In the genomic region with DNA sequence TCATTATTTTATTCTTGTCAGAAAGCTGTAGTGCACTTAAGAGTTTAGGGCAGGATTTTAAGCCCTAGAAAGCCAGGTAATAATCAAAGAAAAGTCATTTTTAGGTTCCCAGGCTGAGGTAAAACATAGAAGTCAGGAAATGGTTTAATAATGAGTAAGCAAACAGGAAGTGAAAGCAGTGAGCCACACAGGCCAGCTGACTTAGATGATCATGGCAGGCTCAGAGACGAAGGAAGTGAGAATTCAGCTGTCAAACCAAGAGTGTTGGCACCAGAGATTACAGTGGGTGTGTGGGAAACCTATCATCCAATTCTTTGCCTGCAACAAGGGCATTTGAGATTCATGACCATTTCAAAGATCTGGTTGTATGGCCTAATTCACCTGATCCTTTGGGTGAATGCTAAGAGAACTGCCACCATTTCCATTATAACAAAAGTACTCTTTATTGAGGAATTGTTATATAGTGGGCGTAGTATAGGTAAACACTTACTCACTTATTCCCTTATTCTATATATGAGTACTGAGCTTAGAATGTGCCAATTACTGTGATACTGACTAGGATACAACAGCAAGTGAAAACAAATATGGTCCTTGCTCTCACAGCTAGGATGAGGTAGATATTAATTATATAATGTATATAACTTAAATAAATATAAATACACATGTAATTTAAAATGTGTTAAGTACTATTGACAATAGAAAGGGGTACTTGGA, we compare ENCODE assay signal across 9 cellular contexts.
A peak's percentile ranks its signal among the peaks of the same experiment; 100 is the strongest.
DNase-seq lines count a peak whose midpoint lies in the region; ATAC-seq and TF ChIP-seq lines count a peak whose summit lies in the region.
"Had no signal": no experiment of that assay in that cellular context is flagged by ENCODE, and none has a peak within 500 bp of the region (broad histone marks: within the 10 kb centered on the region; RNA-seq: fewer than 3 reads in every experiment).

No MANE protein-coding gene starts in this region.

- H3K36me3 Mint-ChIP-seq in stimulated activated naive CD8-positive, alpha-beta T cell treated with anti-CD3 and anti-CD28 coated beads, Interleukin-15, Interleukin-2, amounts not matched to agents 100 ng/mL and 50 ng/mL, for 24 hours (ENCODE audit: low read depth), result no peaks in the 10 kb centered on the region

- peak; percentile 100 for ATAC-seq in GM18873 (IDR thresholded peaks at IDR 0.05; ENCODE audit: low FRiP score, unreplicated experiment)
- ATAC-seq in HG03045 (IDR thresholded peaks at IDR 0.05; ENCODE audit: unreplicated experiment), result peak; percentile 100
- peak; percentile 94 for ATAC-seq in PC-3
- ATAC-seq in left lung, result peak; percentile 77

- H3K27me3 ChIP-seq in A673 (replicated peaks; ENCODE audit: insufficient read depth, low read depth, low read length, poor library complexity) (no peaks in the 10 kb centered on the region), PC-3 (ENCODE audit: low read length) (no peaks in the 10 kb centered on the region), left lung (no peaks in the 10 kb centered on the region)

- no peaks in the 10 kb centered on the region for H3K9me3 ChIP-seq in A673 (ENCODE audit: low read depth, low read length, poor library complexity, severe bottlenecking)
- H3K9me3 ChIP-seq in PC-3 (ENCODE audit: low read length), result no peaks in the 10 kb centered on the region
- H3K9me3 ChIP-seq in left lung, result peaks cover 0 to 5% of the 10 kb centered on the region in 2 donors

- H3K4me3 Mint-ChIP-seq in stimulated activated naive CD8-positive, alpha-beta T cell treated with anti-CD3 and anti-CD28 coated beads, Interleukin-15, Interleukin-2, amounts not matched to agents 100 ng/mL and 50 ng/mL, for 24 hours, result no peak overlapping the region
- H3K4me3 Mint-ChIP-seq: brain had no signal

- CTCF ChIA-PET in A673 (lab: Charles Lee), result no interaction called here
- CTCF ChIA-PET in PC-3 (lab: Charles Lee), result interaction anchor here (0.8 kb wide), 1 partner anchor 109 kb away, joined by 3 read pairs; no protein-coding TSS in a partner anchor

- no peaks in the 10 kb centered on the region for H4K20me1 ChIP-seq in PC-3 (ENCODE audit: low read length)

- no peaks in the 10 kb centered on the region for H3K36me3 ChIP-seq in A673 (ENCODE audit: insufficient read depth, low read length, poor library complexity, severe bottlenecking)
- H3K36me3 ChIP-seq in PC-3 (ENCODE audit: low read depth, low read length), result no peaks in the 10 kb centered on the region
- H3K36me3 ChIP-seq in left lung, result no peaks in the 10 kb centered on the region

- TF ChIP-seq CTCF in A673 (conservative IDR thresholded peaks at IDR 0.05; ENCODE audit: low read depth, low read length) (no peak), PC-3 (conservative IDR thresholded peaks at IDR 0.05; ENCODE audit: low read depth, low read length) (no peak), left lung (IDR thresholded peaks at IDR 0.05) (no peak)

- H3F3A ChIP-seq in PC-3 (ENCODE audit: low read length, unreplicated experiment), result no peaks in the 10 kb centered on the region

- peaks cover 9% of the 10 kb centered on the region for H3K4me1 ChIP-seq in A673 (ENCODE audit: insufficient read depth, low read length, poor library complexity, severe bottlenecking)
- peaks cover 9% of the 10 kb centered on the region for H3K4me1 ChIP-seq in PC-3 (ENCODE audit: insufficient read depth, low read length)
- peaks cover 0 to 11% of the 10 kb centered on the region in 2 donors for H3K4me1 ChIP-seq in left lung

- peaks cover 8% of the 10 kb centered on the region for H3K9me3 Mint-ChIP-seq in stimulated activated naive CD8-positive, alpha-beta T cell treated with anti-CD3 and anti-CD28 coated beads, Interleukin-15, Interleukin-2, amounts not matched to agents 100 ng/mL and 50 ng/mL, for 24 hours

- H3K9me2 ChIP-seq in PC-3 (replicated peaks; ENCODE audit: low read length), result no peaks in the 10 kb centered on the region

- H3K9ac ChIP-seq in PC-3 (ENCODE audit: low read length), result peak overlapping the region; percentile 27

- no peaks in the 10 kb centered on the region for H3K79me2 ChIP-seq in PC-3 (ENCODE audit: low read length)

- peak overlapping the region; percentile 51 for H3K4me2 ChIP-seq in PC-3 (ENCODE audit: low read length)

- peak; percentile 78 for DNase-seq in A673 (ENCODE audit: low spot score)
- peak; percentile 59 for DNase-seq in PC-3
- peak; percentile 33 for DNase-seq in activated naive CD4-positive, alpha-beta T cell treated with Interleukin-2 at 50 U/mL for 16 hours
- peak in 1 of 2 donors; percentile 39 for DNase-seq in left lung
- DNase-seq in iPS-NIHi11 (ENCODE audit: low spot score), result no peak

- intact Hi-C loops in A673 (cut with micrococcal nuclease; ENCODE audit: unreplicated experiment), result no loop called here
- intact Hi-C loops in PC-3 (cut with micrococcal nuclease), result no loop called here
- intact Hi-C loops in left lung (cut with DNase I), result no loop called here

- peaks cover 20% of the 10 kb centered on the region for H3K4me1 Mint-ChIP-seq in stimulated activated naive CD8-positive, alpha-beta T cell treated with anti-CD3 and anti-CD28 coated beads, Interleukin-15, Interleukin-2, amounts not matched to agents 100 ng/mL and 50 ng/mL, for 24 hours (ENCODE audit: low read depth)

- peak overlapping the region; percentile 71 for H3K27ac Mint-ChIP-seq in stimulated activated naive CD8-positive, alpha-beta T cell treated with anti-CD3 and anti-CD28 coated beads, Interleukin-15, Interleukin-2, amounts not matched to agents 100 ng/mL and 50 ng/mL, for 24 hours

- H3K4me3 ChIP-seq in A673 (ENCODE audit: low read depth, low read length, poor library complexity, severe bottlenecking) (no peak overlapping the region), PC-3 (ENCODE audit: low read length) (no peak overlapping the region), left lung (no peak overlapping the region)

- POLR2A ChIA-PET in A673 (lab: Charles Lee; ENCODE audit: low non-redundant PET), result no interaction called here
- POLR2A ChIA-PET in PC-3 (lab: Charles Lee; ENCODE audit: unreplicated experiment), result no interaction called here

- no peak overlapping the region for H3K27ac ChIP-seq in A673 (ENCODE audit: low read depth, low read length, poor library complexity, severe bottlenecking)
- H3K27ac ChIP-seq in PC-3 (ENCODE audit: low read length), result peak overlapping the region; percentile 76
- peak overlapping the region in 1 of 2 donors; percentile 34 for H3K27ac ChIP-seq in left lung

- BruUV-seq in A673 (replicated peaks; lab: Mats Ljungman, UMichigan), result no TSS peak
- no TSS peak for BruUV-seq in PC-3 (replicated peaks; lab: Mats Ljungman, UMichigan)

- peak overlapping the region; percentile 69 for H2AFZ ChIP-seq in PC-3 (ENCODE audit: low read length)

- H3K27me3 Mint-ChIP-seq in stimulated activated naive CD8-positive, alpha-beta T cell treated with anti-CD3 and anti-CD28 coated beads, Interleukin-15, Interleukin-2, amounts not matched to agents 100 ng/mL and 50 ng/mL, for 24 hours, result peaks cover 8% of the 10 kb centered on the region
